Comparison of ENCODE assay signal across 8 cellular contexts in the genomic region with DNA sequence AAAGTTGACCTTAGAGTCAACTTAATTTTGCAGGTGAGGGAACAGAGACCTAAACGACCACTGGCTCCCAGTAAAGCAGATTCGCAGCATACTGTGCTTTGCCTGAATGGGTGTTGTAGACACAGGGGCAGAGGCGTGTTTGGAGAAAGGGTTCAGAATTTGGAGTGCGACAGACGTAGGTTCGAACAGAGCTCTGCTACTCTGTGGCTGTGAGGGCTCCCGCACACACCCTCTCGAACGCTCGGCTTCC. TPM values are rescaled to one million over a fixed set of nuclear protein-coding genes. Genes with fewer than 3 reads are reported as not detected.
DNase-seq lines count a peak whose midpoint lies in the region; ATAC-seq, FAIRE-seq and TF ChIP-seq lines count a peak whose summit lies in the region.

No MANE protein-coding gene starts in this region.

- no peak for FAIRE-seq in small intestine (lab: Jason Lieb, UNC)

- intact Hi-C loops in prostate gland (cut with DNase I), result no loop called here

- DNase-seq in SJSA1 (ENCODE audit: low read depth in 1 of 2, low spot score in 2 of 2), result no peak
- no peak for DNase-seq in fibroblast of mammary gland (ENCODE audit: low read depth)
- DNase-seq in prostate gland (ENCODE audit: low spot score), result no peak
- no peak for DNase-seq in small intestine
- no peak for DNase-seq in NK-92 (lab: John Stamatoyannopoulos, UW; ENCODE audit: unreplicated experiment)
- no peak for DNase-seq in A172 (ENCODE audit: low spot score)

- TF ChIP-seq POLR2A in prostate gland (IDR thresholded peaks at IDR 0.05), result no peak

- H3K27ac ChIP-seq in SJSA1 (no peak overlapping the region), prostate gland (peak overlapping the region; percentile 83 to 84), small intestine (ENCODE audit: low read depth in 1 of 2, low read length in 1 of 2) (peak overlapping the region in 1 of 2 donors; percentile 62)

- no peaks in the 10 kb centered on the region for H3K9me3 ChIP-seq in ES-I3 (ENCODE audit: control insufficient read depth, insufficient read depth, low read length)
- no peaks in the 10 kb centered on the region for H3K9me3 ChIP-seq in SJSA1 (replicated peaks)
- H3K9me3 ChIP-seq in prostate gland, result no peaks in the 10 kb centered on the region
- H3K9me3 ChIP-seq in small intestine (ENCODE audit: control insufficient read depth, low read depth), result no peaks in the 10 kb centered on the region

- H3K36me3 ChIP-seq in ES-I3 (ENCODE audit: insufficient read depth, low read length) (no peaks in the 10 kb centered on the region), SJSA1 (no peaks in the 10 kb centered on the region), prostate gland (no peaks in the 10 kb centered on the region), small intestine (ENCODE audit: control insufficient read depth in 2 of 2, insufficient read depth in 2 of 2, low read length in 2 of 2) (no peaks in the 10 kb centered on the region)

- H3K4me3 ChIP-seq in SJSA1, result peak overlapping the region; percentile 46
- peak overlapping the region; percentile 35 for H3K4me3 ChIP-seq in fibroblast of mammary gland (ENCODE audit: control insufficient read depth, low read depth, low read length)
- peak overlapping the region; percentile 52 to 57 for H3K4me3 ChIP-seq in prostate gland
- H3K4me3 ChIP-seq in small intestine (ENCODE audit: low read depth in 1 of 2, low read length in 2 of 2), result peak overlapping the region in 1 of 2 donors; percentile 68

- H3K9ac ChIP-seq in ES-I3 (ENCODE audit: low read depth, low read length), result peak overlapping the region; percentile 68; the same call in 1 of the 2 replicates

- ATAC-seq in HG02973 (IDR thresholded peaks at IDR 0.05; ENCODE audit: unreplicated experiment), result no peak

- H3K4me1 ChIP-seq in ES-I3 (ENCODE audit: insufficient read depth, low read length) (peaks cover 7% of the 10 kb centered on the region; the same call in 1 of the 2 replicates), SJSA1 (replicated peaks) (peaks cover 14% of the 10 kb centered on the region), prostate gland (replicated peaks) (no peaks in the 10 kb centered on the region), small intestine (ENCODE audit: control insufficient read depth in 2 of 2, insufficient read depth in 1 of 2, low read depth in 1 of 2, low read length in 1 of 2) (no peaks in the 10 kb centered on the region)

- H3K27me3 ChIP-seq in SJSA1 (replicated peaks) (no peaks in the 10 kb centered on the region), prostate gland (replicated peaks; ENCODE audit: insufficient read depth) (no peaks in the 10 kb centered on the region), small intestine (ENCODE audit: control insufficient read depth in 2 of 2, insufficient read depth in 2 of 2, low read length in 2 of 2) (no peaks in the 10 kb centered on the region)

- TF ChIP-seq CTCF in fibroblast of mammary gland (conservative IDR thresholded peaks at IDR 0.05; ENCODE audit: control insufficient read depth, insufficient read depth, low read depth, low read length) (no peak), prostate gland (IDR thresholded peaks at IDR 0.05) (no peak)

- WGBS in prostate gland, result 12% methylated on average over 10 of the region's 10 CpGs
- 6 to 9% (median 7%) methylated on average over 10 of the region's 10 CpGs for WGBS in small intestine, 3 donors

RNA-seq across cellular contexts. Expression of a gene that starts 0.2 kb away (rescaled TPM):
- not detected in 2 replicates for total RNA-seq in SJSA1 (2014; rRNA removed; shearing (Covaris generic))
- 1 to 10 TPM in 1 of 2 donors, not detected in 1; 4.0 TPM for total RNA-seq in prostate gland
- not detected for polyA plus RNA-seq in small intestine
- total RNA-seq in A172 (2014; rRNA removed; shearing (Covaris generic)), result not detected in 2 replicates

RNA-seq across cellular contexts. Expression of a gene that starts 31.8 kb away (rescaled TPM):
- total RNA-seq in SJSA1 (2014; rRNA removed; shearing (Covaris generic)), result 7.4 and 50.4 TPM in 2 replicates
- 10 to 100 TPM; 50.4 to 51.4 TPM for total RNA-seq in prostate gland
- polyA plus RNA-seq in small intestine, result 10 to 100 TPM; 25.3 to 61.4 (median 45.9) TPM
- total RNA-seq in A172 (2014; rRNA removed; shearing (Covaris generic)), result 35.1 and 52.2 TPM in 2 replicates

RNA-seq across cellular contexts. Expression of a gene that starts 32.0 kb away (rescaled TPM):
- 19.1 and 41.9 TPM in 2 replicates for total RNA-seq in SJSA1 (2014; rRNA removed; shearing (Covaris generic))
- total RNA-seq in prostate gland, result 10 to 100 TPM; 11.2 to 27.0 TPM
- 1 to 10 TPM; 2.7 to 6.3 (median 3.8) TPM for polyA plus RNA-seq in small intestine
- 18.6 and 21.3 TPM in 2 replicates for total RNA-seq in A172 (2014; rRNA removed; shearing (Covaris generic))
